17 cellular contexts compared by ENCODE assay signal in genomic region chr16:86521236-86522197, GRCh38. TPM values are rescaled to one million over a fixed set of nuclear protein-coding genes. Genes with fewer than 3 reads are reported as not detected.
"Had no signal": no experiment of that assay in that cellular context is flagged by ENCODE, and none has a peak within 500 bp of the region (broad histone marks: within the 10 kb centered on the region; RNA-seq: fewer than 3 reads in every experiment).

No MANE protein-coding gene starts in this region.

- H3K4me1 ChIP-seq: breast epithelium, psoas muscle had no signal

- DNase-seq: activated CD4-positive, alpha-beta T cell treated with anti-CD3 and anti-CD28 coated beads for 36 hours; activated CD8-positive, alpha-beta memory T cell treated with anti-CD3 and anti-CD28 coated beads, Interleukin-2, amount 50 U/mL, for 4 hours; activated CD8-positive, alpha-beta T cell treated with anti-CD3 and anti-CD28 coated beads for 36 hours; activated gamma-delta T cell treated with Interleukin-2 at 50 U/mL for 16 hours; activated naive CD8-positive, alpha-beta T cell treated with anti-CD3 and anti-CD28 coated beads, Interleukin-2, amount 10 ng/mL, durations not matched to agents 7 days and 5 days; activated T-cell treated with anti-CD3 and anti-CD28 coated beads, Interleukin-2, amount 50 U/mL, for 72 hours; dorsolateral prefrontal cortex; natural killer cell; nucleus accumbens; stimulated activated CD4-positive, alpha-beta T cell treated with anti-CD3 and anti-CD28 coated beads, Interleukin-4, amount 100 ng/mL, for 1 hour; stimulated activated CD8-positive, alpha-beta memory T cell treated with anti-CD3 and anti-CD28 coated beads, Interleukin-4, amount 100 ng/mL, for 48 hours; T-helper 9 cell had no signal

- ATAC-seq: activated CD4-positive, alpha-beta T cell treated with anti-CD3 and anti-CD28 coated beads for 36 hours; activated CD8-positive, alpha-beta T cell treated with anti-CD3 and anti-CD28 coated beads for 36 hours; activated T-cell treated with anti-CD3 and anti-CD28 coated beads, Interleukin-2, amount 50 U/mL, for 72 hours; natural killer cell; psoas muscle had no signal

- H3K9me3 ChIP-seq: breast epithelium, esophagus muscularis mucosa, psoas muscle had no signal

- H3K4me3 ChIP-seq: breast epithelium, dorsolateral prefrontal cortex, psoas muscle had no signal

- H3K27ac ChIP-seq: breast epithelium, dorsolateral prefrontal cortex, esophagus muscularis mucosa, psoas muscle, VCaP had no signal

- H3K36me3 ChIP-seq: breast epithelium, esophagus muscularis mucosa had no signal

RNA-seq across cellular contexts. Expression of gene FOXF1, which starts 11.2 kb away (rescaled TPM):
- total RNA-seq: activated CD4-positive, alpha-beta T cell treated with anti-CD3 and anti-CD28 coated beads for 36 hours; activated CD8-positive, alpha-beta T cell treated with anti-CD3 and anti-CD28 coated beads for 36 hours; activated naive CD8-positive, alpha-beta T cell treated with anti-CD3 and anti-CD28 coated beads, Interleukin-2, amount 10 ng/mL, durations not matched to agents 7 days and 5 days; activated T-cell treated with anti-CD3 and anti-CD28 coated beads, Interleukin-2, amount 50 U/mL, for 72 hours; natural killer cell had no signal

RNA-seq across cellular contexts. Expression of gene FOXC2, which starts 45.1 kb away (rescaled TPM):
- total RNA-seq: activated CD4-positive, alpha-beta T cell treated with anti-CD3 and anti-CD28 coated beads for 36 hours; activated CD8-positive, alpha-beta T cell treated with anti-CD3 and anti-CD28 coated beads for 36 hours; activated naive CD8-positive, alpha-beta T cell treated with anti-CD3 and anti-CD28 coated beads, Interleukin-2, amount 10 ng/mL, durations not matched to agents 7 days and 5 days; activated T-cell treated with anti-CD3 and anti-CD28 coated beads, Interleukin-2, amount 50 U/mL, for 72 hours; fibroblast of villous mesenchyme had no signal

RNA-seq across cellular contexts. Expression of gene FOXL1, which starts 56.8 kb away (rescaled TPM):
- total RNA-seq: activated CD4-positive, alpha-beta T cell treated with anti-CD3 and anti-CD28 coated beads for 36 hours; activated CD8-positive, alpha-beta T cell treated with anti-CD3 and anti-CD28 coated beads for 36 hours; activated naive CD8-positive, alpha-beta T cell treated with anti-CD3 and anti-CD28 coated beads, Interleukin-2, amount 10 ng/mL, durations not matched to agents 7 days and 5 days had no signal
